ENCODE assay signal across 18 cellular contexts in the genomic region with DNA sequence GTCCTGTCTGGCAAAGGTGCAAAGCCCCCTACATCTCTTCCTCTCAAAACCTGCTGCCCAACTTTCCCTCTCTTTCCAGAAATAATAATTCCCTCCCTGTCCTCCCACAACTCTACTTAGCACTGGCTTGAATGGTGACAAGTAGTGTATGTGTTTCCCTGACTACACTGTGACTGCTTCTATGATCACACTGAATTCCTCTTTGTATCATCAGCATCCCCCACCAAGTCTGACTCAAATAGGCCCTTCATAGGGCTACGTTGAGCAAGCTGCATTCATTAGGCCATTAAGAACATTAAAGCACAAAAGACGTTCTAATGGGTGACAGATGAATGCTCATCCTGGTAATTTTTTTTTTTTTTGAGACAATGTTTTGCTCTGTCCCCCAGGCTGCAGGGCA. TPM values are rescaled to one million over a fixed set of nuclear protein-coding genes. Genes with fewer than 3 reads are reported as not detected.
DNase-seq lines count a peak whose midpoint lies in the region; ATAC-seq, FAIRE-seq and TF ChIP-seq lines count a peak whose summit lies in the region.
"Had no signal": no experiment of that assay in that cellular context is flagged by ENCODE, and none has a peak within 500 bp of the region (broad histone marks: within the 10 kb centered on the region; RNA-seq: fewer than 3 reads in every experiment).

No MANE protein-coding gene starts in this region.

- TF ChIP-seq CTCF in AG10803 (conservative IDR thresholded peaks at IDR 0.05; ENCODE audit: low read length): no peak
- TF ChIP-seq CTCF in epithelial cell of esophagus (IDR thresholded peaks at IDR 0.05; ENCODE audit: insufficient read depth, low read depth, low read length, missing control alignments): no peak

- intact Hi-C loops in sciatic nerve (cut with DNase I): no loop called here

- DNase-seq in AG10803 (ENCODE audit: low read depth) (peak; percentile 86), RCC 7860 (ENCODE audit: low spot score) (peak; percentile 59), epithelial cell of esophagus (ENCODE audit: low read depth) (peak; percentile 63), midbrain (lab: John Stamatoyannopoulos, UW) (peak; percentile 86), sciatic nerve (ENCODE audit: low spot score) (no peak)
- DNase-seq in stimulated activated naive CD4-positive, alpha-beta T cell (lab: John Stamatoyannopoulos, UW): no peak
- DNase-seq: activated CD4-positive, alpha-beta T cell treated with anti-CD3 and anti-CD28 coated beads, Interleukin-2, amount 50 U/mL, for 48 hours; body of pancreas; DMS153; GOT3; lower lobe of right lung; NCI-H1436 treated with DMSO at 0.1 percent for 48 hours; NCI-H510A treated with DMSO at 0.1 percent for 48 hours; Peyer's patch; trophoblast cell had no signal

- H3K4me3 ChIP-seq in AG10803 (ENCODE audit: low read length) (no peak overlapping the region), epithelial cell of esophagus (ENCODE audit: low read length) (no peak overlapping the region)
- H3K4me3 ChIP-seq: body of pancreas, lower lobe of right lung, Peyer's patch had no signal

- ATAC-seq in HG03097 (IDR thresholded peaks at IDR 0.05; ENCODE audit: low FRiP score, unreplicated experiment) (no peak), sciatic nerve (no peak), HG02981 (IDR thresholded peaks at IDR 0.05; ENCODE audit: unreplicated experiment) (no peak)
- ATAC-seq: body of pancreas, lower lobe of right lung had no signal

- FAIRE-seq in RCC 7860 (lab: Jason Lieb, UNC): no peak
- FAIRE-seq: endothelial cell of umbilical vein had no signal

RNA-seq across cellular contexts. Expression of gene ST3GAL5, which starts 13.7 kb away (rescaled TPM):
- total RNA-seq in sciatic nerve: 46.1 TPM

Comparison
In these comparisons a context has a peak if more than half of its experiments do, and no peak if none do; other contexts are left out.
1. DNase-seq: peak in AG10803 (single experiment), RCC 7860 (single experiment), epithelial cell of esophagus (single experiment) and midbrain (single experiment); none in stimulated activated naive CD4-positive, alpha-beta T cell (0 of 6) and sciatic nerve (single experiment).